In the genomic region with DNA sequence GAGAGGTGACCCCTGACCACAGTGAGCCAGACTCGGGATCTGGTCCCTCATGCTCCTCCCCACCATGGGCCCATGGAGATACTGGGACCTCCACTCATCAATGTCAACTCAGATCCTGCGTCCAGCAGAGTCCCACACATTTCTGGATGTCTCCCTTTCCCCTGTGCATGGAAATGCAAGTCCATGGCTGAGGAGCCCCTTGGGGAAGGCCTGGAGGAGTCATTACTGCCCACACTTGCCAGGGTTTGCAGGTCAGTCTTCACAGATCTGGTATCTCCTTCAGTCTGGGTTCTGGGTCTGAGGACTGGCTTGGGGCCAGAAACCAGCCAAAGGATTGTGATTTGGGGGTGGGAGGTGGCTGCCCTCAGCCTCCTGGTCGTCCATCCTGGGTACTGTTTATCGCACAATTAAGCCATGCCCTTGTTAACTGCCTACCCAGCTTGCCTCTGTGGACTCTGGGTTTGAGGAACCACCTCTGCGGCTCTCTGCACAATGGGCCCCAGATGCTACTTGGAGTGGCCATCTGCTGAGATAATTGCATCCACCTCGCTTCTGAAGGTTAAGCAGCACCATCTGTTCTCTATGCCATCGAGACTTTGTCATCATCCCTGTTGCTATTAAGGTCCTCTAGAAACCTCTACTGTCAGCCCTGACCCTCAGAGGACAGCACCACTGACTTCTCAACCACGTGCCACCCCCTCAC, we compare ENCODE assay signal across 13 cellular contexts. TPM values are rescaled to one million over a fixed set of nuclear protein-coding genes. Genes with fewer than 3 reads are reported as not detected.
DNase-seq lines count a peak whose midpoint lies in the region; ATAC-seq, FAIRE-seq and TF ChIP-seq lines count a peak whose summit lies in the region.
"Had no signal": no experiment of that assay in that cellular context is flagged by ENCODE, and none has a peak within 500 bp of the region (broad histone marks: within the 10 kb centered on the region; RNA-seq: fewer than 3 reads in every experiment).

No MANE protein-coding gene starts in this region.

- peak; percentile 51 for DNase-seq in activated CD8-positive, alpha-beta memory T cell treated with anti-CD3 and anti-CD28 coated beads for 24 hours
- no peak for DNase-seq in activated CD8-positive, alpha-beta memory T cell treated with anti-CD3 and anti-CD28 coated beads, Interleukin-2, amount 50 U/mL, for 4 hours
- peak; percentile 68 for DNase-seq in NCI-H345 (lab: John Stamatoyannopoulos, UW)
- DNase-seq in central memory CD8-positive, alpha-beta T cell (ENCODE audit: low spot score in 2 of 2), result peak; percentile 6 to 8
- peak; percentile 25 to 63 for DNase-seq in suprapubic skin (ENCODE audit: low spot score in 2 of 2)
- DNase-seq in RCC 7860 (ENCODE audit: low spot score), result no peak
- no peak for DNase-seq in putamen (ENCODE audit: low spot score)
- DNase-seq: AML-193, foreskin melanocyte had no signal

- peaks cover 21% of the 10 kb centered on the region for H3K4me1 ChIP-seq in suprapubic skin

- WGBS in suprapubic skin, result 94% methylated on average over 7 of the region's 8 CpGs

- peaks cover 4% of the 10 kb centered on the region for H3K36me3 Mint-ChIP-seq in central memory CD8-positive, alpha-beta T cell (ENCODE audit: insufficient read depth)
- H3K36me3 Mint-ChIP-seq: activated naive CD8-positive, alpha-beta T cell had no signal

- no peak overlapping the region for H3K27ac Mint-ChIP-seq in central memory CD8-positive, alpha-beta T cell (ENCODE audit: low read depth)
- H3K27ac Mint-ChIP-seq: activated naive CD8-positive, alpha-beta T cell had no signal

- no peak overlapping the region for H3K4me3 ChIP-seq in suprapubic skin

- no peak for FAIRE-seq in RCC 7860 (lab: Jason Lieb, UNC)
- FAIRE-seq: G401.6, islet of Langerhans had no signal

- no peaks in the 10 kb centered on the region for H3K27me3 ChIP-seq in suprapubic skin

- no peak overlapping the region for H3K4me3 Mint-ChIP-seq in central memory CD8-positive, alpha-beta T cell
- H3K4me3 Mint-ChIP-seq: activated naive CD8-positive, alpha-beta T cell had no signal

- no peak overlapping the region for H3K27ac ChIP-seq in suprapubic skin

- no peak for TF ChIP-seq EP300 in suprapubic skin (IDR thresholded peaks at IDR 0.05)

- H3K9me3 Mint-ChIP-seq in central memory CD8-positive, alpha-beta T cell, result no peaks in the 10 kb centered on the region

- no peak for ATAC-seq in central memory CD8-positive, alpha-beta T cell (replicated peaks; ENCODE audit: extremely low read depth, poor library complexity, severe bottlenecking)
- no peak for ATAC-seq in GM19467 (IDR thresholded peaks at IDR 0.05; ENCODE audit: unreplicated experiment)

- no peak for TF ChIP-seq POLR2A in suprapubic skin (IDR thresholded peaks at IDR 0.05)

- no peak for TF ChIP-seq CTCF in suprapubic skin (IDR thresholded peaks at IDR 0.05)

- no peaks in the 10 kb centered on the region for H3K9me3 ChIP-seq in suprapubic skin

- peaks cover 14% of the 10 kb centered on the region for H3K4me1 Mint-ChIP-seq in central memory CD8-positive, alpha-beta T cell

- H3K36me3 ChIP-seq in suprapubic skin, result no peaks in the 10 kb centered on the region

- no peaks in the 10 kb centered on the region for H3K27me3 Mint-ChIP-seq in central memory CD8-positive, alpha-beta T cell
- H3K27me3 Mint-ChIP-seq: activated naive CD8-positive, alpha-beta T cell had no signal

RNA-seq across cellular contexts. Expression of a gene that starts 49.9 kb away (rescaled TPM):
- total RNA-seq in suprapubic skin, result 100 to 1,000 TPM; 141 to 162 (median 145) TPM

Comparison
In these comparisons a context has a peak if more than half of its experiments do, and no peak if none do; other contexts are left out.
1. DNase-seq: peak in activated CD8-positive, alpha-beta memory T cell treated with anti-CD3 and anti-CD28 coated beads for 24 hours (single experiment), NCI-H345 (single experiment), central memory CD8-positive, alpha-beta T cell (2 of 2) and suprapubic skin (2 of 2); none in activated CD8-positive, alpha-beta memory T cell treated with anti-CD3 and anti-CD28 coated beads, Interleukin-2, amount 50 U/mL, for 4 hours (single experiment), RCC 7860 (single experiment) and putamen (single experiment).